ENCODE assay signal across 8 cellular contexts in genomic region chr2:190882327-190882766, GRCh38.
A peak's percentile ranks its signal among the peaks of the same experiment; 100 is the strongest.
DNase-seq lines count a peak whose midpoint lies in the region; ATAC-seq and TF ChIP-seq lines count a peak whose summit lies in the region.

No MANE protein-coding gene starts in this region.

- H3K4me3 ChIP-seq in NB4 (ENCODE audit: low read depth, low read length) (peak overlapping the region; percentile 92), duodenal mucosa (ENCODE audit: low read depth in 1 of 2, low read length in 2 of 2) (peak overlapping the region; percentile 93 to 99), neuron (ENCODE audit: low read length) (peak overlapping the region; percentile 97)

- H3K4me3 Mint-ChIP-seq in activated naive CD4-positive, alpha-beta T cell treated with anti-CD3 and anti-CD28 coated beads, Interleukin-2, amount 10 ng/mL, durations not matched to agents 7 days and 5 days: peak overlapping the region; percentile 83

- no peaks in the 10 kb centered on the region for H3K9me3 Mint-ChIP-seq in activated naive CD4-positive, alpha-beta T cell treated with anti-CD3 and anti-CD28 coated beads, Interleukin-2, amount 10 ng/mL, durations not matched to agents 7 days and 5 days

- H3K27ac Mint-ChIP-seq in activated naive CD4-positive, alpha-beta T cell treated with anti-CD3 and anti-CD28 coated beads, Interleukin-2, amount 10 ng/mL, durations not matched to agents 7 days and 5 days: peak overlapping the region; percentile 97

- H3K4me1 ChIP-seq in duodenal mucosa (ENCODE audit: control insufficient read depth in 1 of 2, insufficient read depth in 2 of 2, low read length in 2 of 2) (peaks cover 24 to 46% of the 10 kb centered on the region in 2 donors), neuron (ENCODE audit: insufficient read depth, low read length) (peaks cover 25% of the 10 kb centered on the region)

- H2AFZ ChIP-seq in neuron (ENCODE audit: low read depth, low read length): peak overlapping the region; percentile 75

- TF ChIP-seq POLR2A in NB4 (IDR thresholded peaks at IDR 0.05; ENCODE audit: extremely low read depth, insufficient read length): no peak

- TF ChIP-seq CTCF in NB4 (IDR thresholded peaks at IDR 0.05; ENCODE audit: low read depth, low read length): no peak

- H3K27me3 ChIP-seq in duodenal mucosa (ENCODE audit: control insufficient read depth in 1 of 2, insufficient read depth in 2 of 2, low read length in 2 of 2) (no peaks in the 10 kb centered on the region), neuron (ENCODE audit: insufficient read depth, low read length) (no peaks in the 10 kb centered on the region)

- H3K4me1 Mint-ChIP-seq in activated naive CD4-positive, alpha-beta T cell treated with anti-CD3 and anti-CD28 coated beads, Interleukin-2, amount 10 ng/mL, durations not matched to agents 7 days and 5 days: peaks cover 52% of the 10 kb centered on the region

- peaks cover 26% of the 10 kb centered on the region for H3K36me3 Mint-ChIP-seq in activated naive CD4-positive, alpha-beta T cell treated with anti-CD3 and anti-CD28 coated beads, Interleukin-2, amount 10 ng/mL, durations not matched to agents 7 days and 5 days

- no peak for ATAC-seq in GM19455 (IDR thresholded peaks at IDR 0.05; ENCODE audit: unreplicated experiment)

- H3K36me3 ChIP-seq in duodenal mucosa (ENCODE audit: control insufficient read depth in 1 of 2, insufficient read depth in 2 of 2, low read length in 2 of 2) (no peaks in the 10 kb centered on the region), neuron (ENCODE audit: insufficient read depth, low read length) (no peaks in the 10 kb centered on the region)

- peak overlapping the region; percentile 83 to 99 for H3K9ac ChIP-seq in duodenal mucosa (ENCODE audit: low read depth in 1 of 2, low read length in 2 of 2)

- H3K27me3 Mint-ChIP-seq in activated naive CD4-positive, alpha-beta T cell treated with anti-CD3 and anti-CD28 coated beads, Interleukin-2, amount 10 ng/mL, durations not matched to agents 7 days and 5 days: peaks cover 3% of the 10 kb centered on the region

- CTCF ChIA-PET in activated naive CD4-positive, alpha-beta T cell treated with anti-CD3 and anti-CD28 coated beads, Interleukin-2, amount 10 ng/mL, durations not matched to agents 7 days and 5 days (lab: Charles Lee): interaction anchor here (2.1 kb wide), 1 partner anchor 32 kb away, joined by 10 read pairs; no protein-coding TSS in a partner anchor

- H3K9me3 ChIP-seq in duodenal mucosa (ENCODE audit: control insufficient read depth in 1 of 2, low read length in 2 of 2) (no peaks in the 10 kb centered on the region), neuron (ENCODE audit: low read length) (no peaks in the 10 kb centered on the region)

- peak overlapping the region; percentile 45 for H3K27ac ChIP-seq in duodenal mucosa (ENCODE audit: low read depth, low read length)

- no peak for DNase-seq in activated naive CD4-positive, alpha-beta T cell treated with anti-CD3 and anti-CD28 coated beads, Interleukin-2, amount 10 ng/mL, durations not matched to agents 7 days and 5 days
- no peak for DNase-seq in activated naive CD4-positive, alpha-beta T cell (lab: John Stamatoyannopoulos, UW)
- no peak for DNase-seq in NB4 (ENCODE audit: low read depth)
- DNase-seq in NCI-H1048 (lab: John Stamatoyannopoulos, UW): no peak
- DNase-seq in SW 1271 (lab: John Stamatoyannopoulos, UW): no peak
